Comparison of ENCODE assay signal across 8 cellular contexts in genomic region chr5:126995689-126996088, GRCh38.
"Had no signal": no experiment of that assay in that cellular context is flagged by ENCODE, and none has a peak within 500 bp of the region (broad histone marks: within the 10 kb centered on the region; RNA-seq: fewer than 3 reads in every experiment).

No MANE protein-coding gene starts in this region.

- H3K4me2 ChIP-seq: KMS-11 had no signal

- H3K9me3 ChIP-seq: HAP-1 had no signal

- H3K27ac ChIP-seq: GM23248, KMS-11 had no signal

- ATAC-seq: HCT116 had no signal

- H3K4me3 ChIP-seq: GM23248, HAP-1 had no signal

- H3K36me3 ChIP-seq: HAP-1 had no signal

- H3K9ac ChIP-seq: GM23248, KMS-11 had no signal

- H2AFZ ChIP-seq: GM23248 had no signal

- DNase-seq: GM23248, GOT3, H7, KBM-7 had no signal

- H3K4me1 ChIP-seq: HAP-1 had no signal

- H3K27me3 Mint-ChIP-seq: IgD-negative memory B cell had no signal
